ENCODE assay signal across 8 cellular contexts in genomic region chr12:49322708-49323523, GRCh38. TPM values are rescaled to one million over a fixed set of nuclear protein-coding genes. Genes with fewer than 3 reads are reported as not detected.
DNase-seq lines count a peak whose midpoint lies in the region; ATAC-seq and TF ChIP-seq lines count a peak whose summit lies in the region.

Gene TROAP, plus strand, starts transcription at chr12:49323255. Its CDS starts 354 bp downstream, at chr12:49323609.

- H3K36me3 ChIP-seq in vagina: no peaks in the 10 kb centered on the region

- H3K4me1 ChIP-seq in right cardiac atrium (ENCODE audit: control insufficient read depth, insufficient read depth, low read length): no peaks in the 10 kb centered on the region
- H3K4me1 ChIP-seq in vagina: peaks cover 11% of the 10 kb centered on the region

- TF ChIP-seq POLR2A in GM18505 (IDR thresholded peaks at IDR 0.05; ENCODE audit: borderline replicate concordance, extremely low read depth, insufficient read depth, insufficient read length) (peak; percentile 89), vagina (IDR thresholded peaks at IDR 0.05) (no peak)

- no peak within 1 kb of the TSS for H3K27ac ChIP-seq in right cardiac atrium (ENCODE audit: low read length)
- H3K27ac ChIP-seq in vagina: peak within 1 kb of the TSS; percentile 61

- ATAC-seq in GM18505 (IDR thresholded peaks at IDR 0.05; ENCODE audit: unreplicated experiment) (peak; percentile 97), HG02970 (IDR thresholded peaks at IDR 0.05; ENCODE audit: low FRiP score, unreplicated experiment) (peak; percentile 97), right cardiac atrium (peak; percentile 100)

- intact Hi-C loops in right cardiac atrium (cut with DNase I) (no loop called here), vagina (cut with DNase I) (no loop called here)

- H3K27me3 ChIP-seq in right cardiac atrium (ENCODE audit: control insufficient read depth, insufficient read depth): no peaks in the 10 kb centered on the region
- H3K27me3 ChIP-seq in vagina: no peaks in the 10 kb centered on the region

- H3K4me3 ChIP-seq in right cardiac atrium (ENCODE audit: low read length): peak within 1 kb of the TSS; percentile 78
- peak within 1 kb of the TSS; percentile 62 to 73 for H3K4me3 ChIP-seq in vagina

- WGBS in right cardiac atrium: under 1% methylated on average over 65 of the region's 65 CpGs

- DNase-seq in NCI-H187 treated with DMSO at 0.1 percent for 48 hours (lab: John Stamatoyannopoulos, UW) (peak; percentile 98), T-helper 2 cell (peak; percentile 85 to 98 (median 95)), anterior cingulate cortex (lab: John Stamatoyannopoulos, UW) (peak; percentile 81 to 98 (median 96)), right cardiac atrium (peak; percentile 98 to 99 (median 98)), pulmonary artery endothelial cell (ENCODE audit: low read depth, low spot score) (peak; percentile 91), vagina (ENCODE audit: extremely low spot score in 2 of 2) (peak; percentile 97 to 98)

- H3K9me3 ChIP-seq in right cardiac atrium (ENCODE audit: control insufficient read depth, low read length) (no peaks in the 10 kb centered on the region), vagina (no peaks in the 10 kb centered on the region)

- TF ChIP-seq CTCF in vagina (IDR thresholded peaks at IDR 0.05): no peak

RNA-seq across cellular contexts. Expression of gene TROAP, which starts in this region (rescaled TPM):
- 1 to 10 TPM in 1 of 4 donors, under 1 TPM in 2, not detected in 1; 0.65 to 1.7 (median 0.93) TPM for total RNA-seq in right cardiac atrium
- polyA plus RNA-seq in right cardiac atrium: 0.25 TPM
- 16.9 and 19.6 TPM in 2 replicates for total RNA-seq in pulmonary artery endothelial cell
- 4.9 TPM for total RNA-seq in vagina
